In genomic region chr11:57144531-57145320, GRCh38 we compare ENCODE assay signal across 22 cellular contexts. TPM values are rescaled to one million over a fixed set of nuclear protein-coding genes. Genes with fewer than 3 reads are reported as not detected.
DNase-seq lines count a peak whose midpoint lies in the region; TF ChIP-seq lines count a peak whose summit lies in the region.
"Had no signal": no experiment of that assay in that cellular context is flagged by ENCODE, and none has a peak within 500 bp of the region (broad histone marks: within the 10 kb centered on the region; RNA-seq: fewer than 3 reads in every experiment).

No MANE protein-coding gene starts in this region.

- H3K4me3 ChIP-seq in Caco-2 (ENCODE audit: low read depth, low read length) (no peak overlapping the region), SK-N-SH (ENCODE audit: low read depth in 2 of 2, low read length in 1 of 2) (no peak overlapping the region), neuronal stem cell (ENCODE audit: low read length in 2 of 2) (no peak overlapping the region)
- H3K4me3 ChIP-seq: Peyer's patch, SJCRH30 had no signal

- H3K4me2 ChIP-seq in SK-N-SH = no peak overlapping the region
- no peak overlapping the region for H3K4me2 ChIP-seq in neuronal stem cell (ENCODE audit: insufficient read depth, low read length, poor library complexity, severe bottlenecking)

- H3K14ac ChIP-seq in neuronal stem cell (ENCODE audit: low read length) = no peak overlapping the region

- H3K36me3 ChIP-seq in Caco-2 (ENCODE audit: control insufficient read depth, insufficient read depth, low read length) (no peaks in the 10 kb centered on the region), SK-N-SH (replicated peaks in 1 of 2; ENCODE audit: control insufficient read depth in 1 of 2, insufficient read depth in 2 of 2, low read length in 1 of 2) (no peaks in the 10 kb centered on the region), neuronal stem cell (replicated peaks in 1 of 2; ENCODE audit: control insufficient read depth in 2 of 2, insufficient read depth in 2 of 2, low read length in 2 of 2) (no peaks in the 10 kb centered on the region)
- H3K36me3 ChIP-seq: Peyer's patch, SJCRH30 had no signal

- H3K36me3 Mint-ChIP-seq in Caco-2 (ENCODE audit: insufficient read depth, unreplicated experiment) = no peaks in the 10 kb centered on the region
- H3K36me3 Mint-ChIP-seq: CD14-positive monocyte had no signal

- TF ChIP-seq RAD21 in SK-N-SH (IDR thresholded peaks at IDR 0.05; ENCODE audit: low read length) = peak; percentile 17; the same call in 1 of the 2 replicates

- H3K9ac ChIP-seq in SK-N-SH = no peak overlapping the region
- no peak overlapping the region for H3K9ac ChIP-seq in neuronal stem cell (ENCODE audit: low read depth, low read length, poor library complexity)

- H3K23ac ChIP-seq in neuronal stem cell (ENCODE audit: low read depth, low read length, poor library complexity) = no peak overlapping the region

- DNase-seq in Caco-2 = peak; percentile 32 to 61
- peak; percentile 67 for DNase-seq in SK-N-SH
- DNase-seq in erythroblast (lab: John Stamatoyannopoulos, UW) = peak; percentile 10 to 50
- DNase-seq in neuronal stem cell (ENCODE audit: low spot score) = no peak
- no peak for DNase-seq in GM19240 (ENCODE audit: insufficient read length, low spot score)
- DNase-seq in NCI-H2196 treated with DMSO at 0.1 percent for 48 hours (lab: John Stamatoyannopoulos, UW; ENCODE audit: unreplicated experiment) = no peak
- DNase-seq in stimulated activated CD4-positive, alpha-beta T cell treated with anti-CD3 and anti-CD28 coated beads, Interleukin-4, amount 100 ng/mL, for 1 hour = no peak
- no peak for DNase-seq in amniotic stem cell (lab: John Stamatoyannopoulos, UW)
- DNase-seq: EL, H7, IMR-90, MV-4-11, NCI-H1105 treated with DMSO at 0.1 percent for 48 hours, NCI-H2029 treated with DMSO at 0.1 percent for 48 hours, NCI-H524 treated with DMSO at 0.1 percent for 48 hours, NCI-H82, Peyer's patch, SJCRH30 had no signal

- H2BK5ac ChIP-seq in neuronal stem cell (ENCODE audit: low read length) = no peak overlapping the region

- WGBS in SK-N-SH (ENCODE audit: low lambda C conversion rate) = 28% methylated on average over 7 of the region's 9 CpGs
- no CpG with 5 or more reads among the region's 9 CpGs for WGBS in neuronal stem cell (ENCODE audit: extremely low coverage in 2 of 2, insufficient read length in 2 of 2, insufficient replicate concordance in 1 of 2), 2 donors

- CTCF ChIA-PET in Caco-2 (lab: Charles Lee) = no interaction called here
- CTCF ChIA-PET in SK-N-SH (lab: Yijun Ruan, JAX) = interaction anchor here (0.6 to 10.1 kb wide), 24 partner anchors 10 to 304 kb away, joined by 3 to 90 read pairs (median 3); no protein-coding TSS in a partner anchor

- H3K4me1 ChIP-seq in Caco-2 (no peaks in the 10 kb centered on the region; the same call in 1 of the 2 replicates), SK-N-SH (ENCODE audit: control insufficient read depth in 1 of 2, insufficient read depth in 2 of 2, low read depth in 1 of 2, low read length in 1 of 2) (peaks cover 0 to 31% of the 10 kb centered on the region in 2 experiments; a peak in 2 of 4 replicates), neuronal stem cell (ENCODE audit: control insufficient read depth in 2 of 2, insufficient read depth in 1 of 2, low read depth in 1 of 2, low read length in 2 of 2) (peaks cover 1 to 2% of the 10 kb centered on the region in 2 donors)
- H3K4me1 ChIP-seq: Peyer's patch, SJCRH30 had no signal

- no peaks in the 10 kb centered on the region for H3F3A ChIP-seq in SK-N-SH (replicated peaks; ENCODE audit: insufficient read depth)

- H3K9me3 Mint-ChIP-seq in Caco-2 (ENCODE audit: unreplicated experiment) = no peaks in the 10 kb centered on the region

- TF ChIP-seq CTCF in Caco-2 (IDR thresholded peaks at IDR 0.05; ENCODE audit: insufficient read depth in 1 of 2, low read depth in 1 of 2, low read length in 1 of 2, severe bottlenecking in 1 of 2, unreplicated experiment in 1 of 2) = no peak
- TF ChIP-seq CTCF in SK-N-SH (IDR thresholded peaks at IDR 0.05) = no peak

- peaks cover 2% of the 10 kb centered on the region; the same call in 1 of the 2 replicates for H3K27me3 ChIP-seq in Caco-2 (replicated peaks; ENCODE audit: control insufficient read depth, insufficient read depth, low read length)
- no peaks in the 10 kb centered on the region; the same call in 1 of the 2 replicates for H3K27me3 ChIP-seq in SK-N-SH (ENCODE audit: insufficient read depth)
- H3K27me3 ChIP-seq in neuronal stem cell (ENCODE audit: control insufficient read depth in 3 of 3, insufficient read depth in 3 of 3, low read depth in 1 of 3, low read length in 3 of 3) = no peaks in the 10 kb centered on the region
- H3K27me3 ChIP-seq: Peyer's patch, SJCRH30 had no signal

- intact Hi-C loops in Caco-2 (cut with micrococcal nuclease; ENCODE audit: unreplicated experiment) = loop anchor here (5.0 kb wide), 1 partner anchor 38 kb away; the partner anchor contains the start of gene LRRC55

- no peak overlapping the region for H2AFZ ChIP-seq in SK-N-SH (ENCODE audit: low read depth)
- peak overlapping the region; percentile 52 for H2AFZ ChIP-seq in neuronal stem cell (ENCODE audit: low read length)

- H2BK15ac ChIP-seq in neuronal stem cell (ENCODE audit: low read length) = no peak overlapping the region

- H3K4ac ChIP-seq in neuronal stem cell (ENCODE audit: low read length) = no peak overlapping the region

- POLR2A ChIA-PET in Caco-2 (lab: Charles Lee) = no interaction called here
- POLR2A ChIA-PET in SK-N-SH (lab: Yijun Ruan, JAX) = interaction anchor here (1.2 to 2.2 kb wide), 6 partner anchors 10 to 297 kb away, joined by 3 to 11 read pairs (median 6); no protein-coding TSS in a partner anchor

- H3K9me3 ChIP-seq in Caco-2 (no peaks in the 10 kb centered on the region), SK-N-SH (no peaks in the 10 kb centered on the region), neuronal stem cell (replicated peaks in 1 of 2; ENCODE audit: control insufficient read depth in 2 of 2, insufficient read depth in 1 of 2, low read depth in 1 of 2, low read length in 2 of 2) (no peaks in the 10 kb centered on the region)
- H3K9me3 ChIP-seq: Peyer's patch, SJCRH30 had no signal

- no peak overlapping the region for H4K8ac ChIP-seq in neuronal stem cell (ENCODE audit: low read depth, low read length)

- H2BK120ac ChIP-seq in neuronal stem cell (ENCODE audit: low read depth, low read length) = no peak overlapping the region

- H3K4me3 Mint-ChIP-seq in Caco-2 (ENCODE audit: unreplicated experiment) = no peak overlapping the region
- H3K4me3 Mint-ChIP-seq: CD14-positive monocyte had no signal

- H3K18ac ChIP-seq in neuronal stem cell (ENCODE audit: low read length) = no peak overlapping the region

- H4K20me1 ChIP-seq in SK-N-SH (ENCODE audit: insufficient read depth) = no peaks in the 10 kb centered on the region

- no peak for TF ChIP-seq POLR2A in erythroblast (IDR thresholded peaks at IDR 0.05; ENCODE audit: low read length)

- H3K79me1 ChIP-seq in neuronal stem cell (ENCODE audit: low read depth, low read length) = no peaks in the 10 kb centered on the region

- no peak overlapping the region for H2BK12ac ChIP-seq in neuronal stem cell (ENCODE audit: low read length)

- peak in 1 of 2 experiments; percentile 94; a peak in 2 of 4 replicates for TF ChIP-seq EP300 in SK-N-SH (IDR thresholded peaks at IDR 0.05; ENCODE audit: borderline replicate concordance in 1 of 2, low read depth in 1 of 2, low read length in 1 of 2)

- no peaks in the 10 kb centered on the region for H3K9me2 ChIP-seq in SK-N-SH

- H3K27ac ChIP-seq in SK-N-SH (ENCODE audit: low read depth in 2 of 2, low read length in 1 of 2) (peak overlapping the region in 1 of 2 experiments; percentile 99; a peak in 2 of 4 replicates), neuronal stem cell (replicated peaks; ENCODE audit: low read length) (no peak overlapping the region)
- H3K27ac ChIP-seq: HL-60, Peyer's patch, SJCRH30 had no signal

- peaks cover 10% of the 10 kb centered on the region for H3K27me3 Mint-ChIP-seq in Caco-2 (ENCODE audit: insufficient read depth, unreplicated experiment)

- H3K4me1 Mint-ChIP-seq in Caco-2 (ENCODE audit: low read depth, unreplicated experiment) = no peaks in the 10 kb centered on the region
- H3K4me1 Mint-ChIP-seq: CD14-positive monocyte had no signal

- no peaks in the 10 kb centered on the region for H3K79me2 ChIP-seq in SK-N-SH (ENCODE audit: insufficient read depth)

- no peak overlapping the region for H3K27ac Mint-ChIP-seq in Caco-2 (ENCODE audit: unreplicated experiment)
- H3K27ac Mint-ChIP-seq: CD14-positive monocyte had no signal

- BruUV-seq in Caco-2 (replicated peaks; lab: Mats Ljungman, UMichigan) = no TSS peak

- no peak overlapping the region for H2AK5ac ChIP-seq in neuronal stem cell (ENCODE audit: low read depth, low read length)

- no peak overlapping the region for H4K91ac ChIP-seq in neuronal stem cell (ENCODE audit: low read depth, low read length, poor library complexity)

TF ChIP-seq in SK-N-SH, 30 proteins besides CTCF, POLR2A, EP300 and RAD21 (continues in another document):
- TF ChIP-seq TAF1 (IDR thresholded peaks at IDR 0.05; ENCODE audit: borderline replicate concordance, low read depth, low read length) (no peak), ZBTB33 (IDR thresholded peaks at IDR 0.05; ENCODE audit: borderline replicate concordance, low read depth) (no peak), MXI1 (IDR thresholded peaks at IDR 0.05; ENCODE audit: low read depth, low read length) (peak; percentile 29; the same call in 1 of the 2 replicates), TEAD4 (IDR thresholded peaks at IDR 0.05; ENCODE audit: borderline replicate concordance, insufficient read depth) (0 out of 2 replicates have a peak, but pooled peaks have one; percentile 49)

RNA-seq across cellular contexts. Expression of gene LRRC55, which starts 37.0 kb away (rescaled TPM):
- total RNA-seq in Caco-2 (2022) = not detected in 2 replicates
- not detected in 2 replicates for polyA plus RNA-seq in SK-N-SH (2012; rRNA removed)
- 0.01 TPM in 1 of 2 replicates, not detected in the other for polyA plus RNA-seq in SK-N-SH (2012; cell fraction: cytosol; rRNA removed)
- not detected in 2 replicates for polyA plus RNA-seq in SK-N-SH (2012; cell fraction: nucleus; rRNA removed)
- polyA plus RNA-seq in neuronal stem cell (2013, experiment 1 of 2) = 4.3 TPM
- 4.4 TPM for polyA plus RNA-seq in neuronal stem cell (2013, experiment 2 of 2)
- total RNA-seq: HT-29, IMR-90, M059J, SJCRH30 had no signal
- polyA plus RNA-seq: CD14-positive monocyte, IMR-90 had no signal

Comparison
In these comparisons a context has a peak if more than half of its experiments do, and no peak if none do; other contexts are left out.
1. DNase-seq: peak in Caco-2 (2 of 2), SK-N-SH (single experiment) and erythroblast (2 of 2); none in neuronal stem cell (single experiment), GM19240 (single experiment), NCI-H2196 treated with DMSO at 0.1 percent for 48 hours (single experiment), stimulated activated CD4-positive, alpha-beta T cell treated with anti-CD3 and anti-CD28 coated beads, Interleukin-4, amount 100 ng/mL, for 1 hour (single experiment) and amniotic stem cell (single experiment).